In genomic region chr9:132125944-132126720, GRCh38 we compare ENCODE assay signal across 12 cellular contexts. TPM values are rescaled to one million over a fixed set of nuclear protein-coding genes. Genes with fewer than 3 reads are reported as not detected.
DNase-seq lines count a peak whose midpoint lies in the region; ATAC-seq and TF ChIP-seq lines count a peak whose summit lies in the region.
"Had no signal": no experiment of that assay in that cellular context is flagged by ENCODE, and none has a peak within 500 bp of the region (broad histone marks: within the 10 kb centered on the region; RNA-seq: fewer than 3 reads in every experiment).

No MANE protein-coding gene starts in this region.

- ATAC-seq in activated B cell treated with CpG ODN at 0.5 μM for 24 hours (ENCODE audit: low read depth) (no peak), GM18511 (IDR thresholded peaks at IDR 0.05; ENCODE audit: unreplicated experiment) (no peak), GM18505 (IDR thresholded peaks at IDR 0.05; ENCODE audit: unreplicated experiment) (no peak), foreskin keratinocyte (no peak)

- H3K9me3 Mint-ChIP-seq in activated naive CD4-positive, alpha-beta T cell treated with anti-CD3 and anti-CD28 coated beads, Interleukin-2, amount 10 ng/mL, durations not matched to agents 7 days and 5 days = no peaks in the 10 kb centered on the region
- no peaks in the 10 kb centered on the region for H3K9me3 Mint-ChIP-seq in activated B cell treated with CpG ODN at 0.5 μM for 24 hours
- H3K9me3 Mint-ChIP-seq in endothelial cell (ENCODE audit: unreplicated experiment) = no peaks in the 10 kb centered on the region
- no peaks in the 10 kb centered on the region for H3K9me3 Mint-ChIP-seq in stimulated activated naive CD8-positive, alpha-beta T cell treated with anti-CD3 and anti-CD28 coated beads, Interleukin-15, Interleukin-2, amounts not matched to agents 100 ng/mL and 50 ng/mL, for 24 hours

- peak; percentile 44 for DNase-seq in activated naive CD4-positive, alpha-beta T cell treated with Interleukin-2 at 50 U/mL for 16 hours
- no peak for DNase-seq in activated naive CD4-positive, alpha-beta T cell treated with anti-CD3 and anti-CD28 coated beads, Interleukin-2, amount 10 ng/mL, durations not matched to agents 7 days and 5 days
- no peak for DNase-seq in activated B cell treated with CpG ODN at 0.5 μM for 24 hours
- no peak for DNase-seq in endothelial cell (ENCODE audit: low spot score)
- DNase-seq in foreskin keratinocyte = no peak
- DNase-seq: cerebellar nuclear complex, esophagus squamous epithelium, NCI-H1105 treated with DMSO at 0.1 percent for 48 hours, NCI-H774 had no signal

- POLR2A ChIA-PET in activated B cell treated with CpG ODN at 0.5 μM for 24 hours (lab: Charles Lee) = no interaction called here

- peaks cover 74% of the 10 kb centered on the region for H3K27me3 Mint-ChIP-seq in activated naive CD4-positive, alpha-beta T cell treated with anti-CD3 and anti-CD28 coated beads, Interleukin-2, amount 10 ng/mL, durations not matched to agents 7 days and 5 days
- H3K27me3 Mint-ChIP-seq in activated B cell treated with CpG ODN at 0.5 μM for 24 hours (peaks cover 67% of the 10 kb centered on the region), endothelial cell (ENCODE audit: unreplicated experiment) (peaks cover 1% of the 10 kb centered on the region)
- peaks cover 85% of the 10 kb centered on the region for H3K27me3 Mint-ChIP-seq in stimulated activated naive CD8-positive, alpha-beta T cell treated with anti-CD3 and anti-CD28 coated beads, Interleukin-15, Interleukin-2, amounts not matched to agents 100 ng/mL and 50 ng/mL, for 24 hours

- no peak for TF ChIP-seq CTCF in activated B cell treated with CpG ODN at 0.5 μM for 24 hours (IDR thresholded peaks at IDR 0.05)
- TF ChIP-seq CTCF in endothelial cell (IDR thresholded peaks at IDR 0.05; ENCODE audit: unreplicated experiment) = no peak
- no peak for TF ChIP-seq CTCF in foreskin keratinocyte (conservative IDR thresholded peaks at IDR 0.05)

- no peaks in the 10 kb centered on the region for H3K36me3 Mint-ChIP-seq in activated naive CD4-positive, alpha-beta T cell treated with anti-CD3 and anti-CD28 coated beads, Interleukin-2, amount 10 ng/mL, durations not matched to agents 7 days and 5 days
- H3K36me3 Mint-ChIP-seq in activated B cell treated with CpG ODN at 0.5 μM for 24 hours (ENCODE audit: low read depth) (no peaks in the 10 kb centered on the region), endothelial cell (ENCODE audit: low read depth, unreplicated experiment) (no peaks in the 10 kb centered on the region)
- H3K36me3 Mint-ChIP-seq in stimulated activated naive CD8-positive, alpha-beta T cell treated with anti-CD3 and anti-CD28 coated beads, Interleukin-15, Interleukin-2, amounts not matched to agents 100 ng/mL and 50 ng/mL, for 24 hours (ENCODE audit: low read depth) = no peaks in the 10 kb centered on the region

- H3K27me3 ChIP-seq in foreskin keratinocyte = peaks cover 82% of the 10 kb centered on the region

- TF ChIP-seq POLR2A in GM18505 (IDR thresholded peaks at IDR 0.05; ENCODE audit: borderline replicate concordance, extremely low read depth, insufficient read depth, insufficient read length) = no peak

- no peak overlapping the region for H3K27ac ChIP-seq in foreskin keratinocyte
- H3K27ac ChIP-seq: esophagus squamous epithelium had no signal

- CTCF ChIA-PET in activated naive CD4-positive, alpha-beta T cell treated with anti-CD3 and anti-CD28 coated beads, Interleukin-2, amount 10 ng/mL, durations not matched to agents 7 days and 5 days (lab: Charles Lee) = no interaction called here
- CTCF ChIA-PET in activated B cell treated with CpG ODN at 0.5 μM for 24 hours (lab: Charles Lee) = no interaction called here

- H3K27ac Mint-ChIP-seq in activated naive CD4-positive, alpha-beta T cell treated with anti-CD3 and anti-CD28 coated beads, Interleukin-2, amount 10 ng/mL, durations not matched to agents 7 days and 5 days = no peak overlapping the region
- H3K27ac Mint-ChIP-seq in activated B cell treated with CpG ODN at 0.5 μM for 24 hours (no peak overlapping the region), endothelial cell (ENCODE audit: unreplicated experiment) (no peak overlapping the region)
- H3K27ac Mint-ChIP-seq in stimulated activated naive CD8-positive, alpha-beta T cell treated with anti-CD3 and anti-CD28 coated beads, Interleukin-15, Interleukin-2, amounts not matched to agents 100 ng/mL and 50 ng/mL, for 24 hours = peak overlapping the region; percentile 43

- H3K4me1 ChIP-seq in foreskin keratinocyte = no peaks in the 10 kb centered on the region
- H3K4me1 ChIP-seq: esophagus squamous epithelium had no signal

- H3K4me1 Mint-ChIP-seq in activated naive CD4-positive, alpha-beta T cell treated with anti-CD3 and anti-CD28 coated beads, Interleukin-2, amount 10 ng/mL, durations not matched to agents 7 days and 5 days = peaks cover 12% of the 10 kb centered on the region
- H3K4me1 Mint-ChIP-seq in activated B cell treated with CpG ODN at 0.5 μM for 24 hours (peaks cover 3% of the 10 kb centered on the region), endothelial cell (ENCODE audit: unreplicated experiment) (peaks cover 32% of the 10 kb centered on the region)
- H3K4me1 Mint-ChIP-seq in stimulated activated naive CD8-positive, alpha-beta T cell treated with anti-CD3 and anti-CD28 coated beads, Interleukin-15, Interleukin-2, amounts not matched to agents 100 ng/mL and 50 ng/mL, for 24 hours (ENCODE audit: low read depth) = peaks cover 24% of the 10 kb centered on the region

- intact Hi-C loops in activated B cell treated with CpG ODN at 0.5 μM for 24 hours (cut with micrococcal nuclease) = no loop called here

- H3K4me3 Mint-ChIP-seq in activated naive CD4-positive, alpha-beta T cell treated with anti-CD3 and anti-CD28 coated beads, Interleukin-2, amount 10 ng/mL, durations not matched to agents 7 days and 5 days = no peak overlapping the region
- H3K4me3 Mint-ChIP-seq in activated B cell treated with CpG ODN at 0.5 μM for 24 hours (peak overlapping the region; percentile 46), endothelial cell (ENCODE audit: unreplicated experiment) (peak overlapping the region; percentile 30)
- peak overlapping the region; percentile 46 for H3K4me3 Mint-ChIP-seq in stimulated activated naive CD8-positive, alpha-beta T cell treated with anti-CD3 and anti-CD28 coated beads, Interleukin-15, Interleukin-2, amounts not matched to agents 100 ng/mL and 50 ng/mL, for 24 hours

RNA-seq across cellular contexts. Expression of gene NTNG2, which starts 35.7 kb away (rescaled TPM):
- total RNA-seq in activated B cell treated with CpG ODN at 0.5 μM for 24 hours (2.1 and 3.1 TPM in 2 replicates), endothelial cell (ENCODE audit: unreplicated experiment) (0.38 TPM), foreskin keratinocyte (under 0.01 and 0.03 TPM in 2 replicates)
- polyA plus RNA-seq in foreskin keratinocyte = 0.06 and 0.16 TPM in 2 replicates

RNA-seq across cellular contexts. Expression of gene MED27, which starts 46.5 kb away (rescaled TPM):
- total RNA-seq in activated B cell treated with CpG ODN at 0.5 μM for 24 hours = 18.8 and 24.5 TPM in 2 replicates
- total RNA-seq in endothelial cell (ENCODE audit: unreplicated experiment) = 24.0 TPM
- total RNA-seq in foreskin keratinocyte = 26.1 and 35.9 TPM in 2 replicates
- 39.7 and 45.8 TPM in 2 replicates for polyA plus RNA-seq in foreskin keratinocyte
